ENCODE assay signal across 9 cellular contexts in the genomic region with DNA sequence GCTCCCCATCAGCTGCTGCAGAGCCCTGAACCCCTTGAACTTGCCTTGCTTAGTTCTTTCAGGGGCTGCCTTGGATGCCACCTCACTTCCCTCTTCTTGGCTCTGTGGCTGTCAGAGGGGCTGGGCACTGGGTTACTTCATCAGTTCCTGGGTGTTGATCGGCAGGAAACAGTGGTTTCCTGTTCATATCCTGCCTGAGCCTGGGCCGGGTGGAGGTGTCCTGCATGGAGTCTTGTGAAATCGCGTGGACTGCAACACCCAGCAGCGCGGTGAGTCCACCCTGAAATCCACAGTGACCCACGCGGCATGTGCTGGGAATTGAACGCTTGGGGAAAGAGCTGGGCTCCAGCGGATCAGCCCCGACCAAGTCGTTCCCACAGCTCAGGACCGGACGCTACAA.
DNase-seq lines count a peak whose midpoint lies in the region; ATAC-seq and TF ChIP-seq lines count a peak whose summit lies in the region.
"Had no signal": no experiment of that assay in that cellular context is flagged by ENCODE, and none has a peak within 500 bp of the region (broad histone marks: within the 10 kb centered on the region; RNA-seq: fewer than 3 reads in every experiment).

No MANE protein-coding gene starts in this region.

- H3K9me3 ChIP-seq in sigmoid colon (no peaks in the 10 kb centered on the region), vagina (no peaks in the 10 kb centered on the region)

- intact Hi-C loops in sigmoid colon (cut with DNase I) (no loop called here), vagina (cut with DNase I) (no loop called here)

- H3K27ac Mint-ChIP-seq in T-cell, result peak overlapping the region; percentile 79 to 82
- H3K27ac Mint-ChIP-seq: brain had no signal

- 43 to 70% methylated on average over 14 of the region's 14 CpGs for WGBS in sigmoid colon, 2 donors

- peak; percentile 20 to 66 (median 40) for DNase-seq in T-cell
- DNase-seq in coronary artery (ENCODE audit: low spot score), result peak; percentile 75
- DNase-seq in sigmoid colon, result peak; percentile 81
- DNase-seq in SW480 (ENCODE audit: low spot score), result no peak
- DNase-seq in dermis blood vessel endothelial cell, result no peak
- DNase-seq in vagina (ENCODE audit: extremely low spot score in 2 of 2), result no peak
- no peak for DNase-seq in NCI-H2171 (lab: John Stamatoyannopoulos, UW)

- H3K4me1 ChIP-seq in sigmoid colon (peaks cover 0 to 3% (median 0%) of the 10 kb centered on the region in 4 donors), vagina (peaks cover 20% of the 10 kb centered on the region)

- peak overlapping the region; percentile 11 for H3K4me3 ChIP-seq in coronary artery
- peak overlapping the region in 1 of 4 donors; percentile 10 for H3K4me3 ChIP-seq in sigmoid colon
- H3K4me3 ChIP-seq in vagina, result no peak overlapping the region

- POLR2A ChIA-PET in T-cell (lab: Charles Lee), result no interaction called here

- H3K4me3 Mint-ChIP-seq in T-cell, result peak overlapping the region; percentile 48 to 75 (median 70)
- H3K4me3 Mint-ChIP-seq: brain had no signal

- H3K36me3 ChIP-seq in sigmoid colon, result no peaks in the 10 kb centered on the region
- no peaks in the 10 kb centered on the region for H3K36me3 ChIP-seq in vagina

- in situ Hi-C loops in GM18951 (cut with MboI; ENCODE audit: low sequenced_read_pairs, unreplicated experiment), result no loop called here

- CTCF ChIA-PET in T-cell (lab: Charles Lee), result interaction anchor here (0.6 to 2.2 kb wide), 3 partner anchors 102 to 208 kb away, joined by 3 to 35 read pairs (median 4); no protein-coding TSS in a partner anchor

- TF ChIP-seq EP300 in sigmoid colon (IDR thresholded peaks at IDR 0.05), result no peak

- no peaks in the 10 kb centered on the region for H3K9me3 Mint-ChIP-seq in T-cell
- H3K9me3 Mint-ChIP-seq: brain had no signal

- peak; percentile 62 to 81 (median 78) for ATAC-seq in T-cell (replicated peaks in 1 of 4)

- no peaks in the 10 kb centered on the region for H3K36me3 Mint-ChIP-seq in T-cell
- H3K36me3 Mint-ChIP-seq: brain had no signal

- no peaks in the 10 kb centered on the region for H3K27me3 Mint-ChIP-seq in T-cell

- no peak for TF ChIP-seq CTCF in coronary artery (IDR thresholded peaks at IDR 0.05)
- TF ChIP-seq CTCF in sigmoid colon (IDR thresholded peaks at IDR 0.05), result no peak
- TF ChIP-seq CTCF in vagina (IDR thresholded peaks at IDR 0.05), result no peak

- TF ChIP-seq POLR2A in GM18951 (IDR thresholded peaks at IDR 0.05; ENCODE audit: extremely low read depth, insufficient read depth, insufficient read length), result peak; percentile 56
- no peak for TF ChIP-seq POLR2A in sigmoid colon (IDR thresholded peaks at IDR 0.05)
- TF ChIP-seq POLR2A in vagina (IDR thresholded peaks at IDR 0.05), result no peak

- H3K27me3 ChIP-seq in sigmoid colon (peaks cover 0 to 24% (median 17%) of the 10 kb centered on the region in 3 donors), vagina (no peaks in the 10 kb centered on the region)

- H3K27ac ChIP-seq in coronary artery (peak overlapping the region in 1 of 2 donors; percentile 31), sigmoid colon (no peak overlapping the region), vagina (no peak overlapping the region)

- peaks cover 47 to 59% (median 54%) of the 10 kb centered on the region in 3 donors for H3K4me1 Mint-ChIP-seq in T-cell

Comparison
In these comparisons a context has a peak if more than half of its experiments do, and no peak if none do; other contexts are left out.
1. DNase-seq: peak in T-cell (34 of 34), coronary artery (single experiment) and sigmoid colon (single experiment); none in SW480 (single experiment), dermis blood vessel endothelial cell (single experiment), vagina (0 of 2) and NCI-H2171 (single experiment).